In the genomic region with DNA sequence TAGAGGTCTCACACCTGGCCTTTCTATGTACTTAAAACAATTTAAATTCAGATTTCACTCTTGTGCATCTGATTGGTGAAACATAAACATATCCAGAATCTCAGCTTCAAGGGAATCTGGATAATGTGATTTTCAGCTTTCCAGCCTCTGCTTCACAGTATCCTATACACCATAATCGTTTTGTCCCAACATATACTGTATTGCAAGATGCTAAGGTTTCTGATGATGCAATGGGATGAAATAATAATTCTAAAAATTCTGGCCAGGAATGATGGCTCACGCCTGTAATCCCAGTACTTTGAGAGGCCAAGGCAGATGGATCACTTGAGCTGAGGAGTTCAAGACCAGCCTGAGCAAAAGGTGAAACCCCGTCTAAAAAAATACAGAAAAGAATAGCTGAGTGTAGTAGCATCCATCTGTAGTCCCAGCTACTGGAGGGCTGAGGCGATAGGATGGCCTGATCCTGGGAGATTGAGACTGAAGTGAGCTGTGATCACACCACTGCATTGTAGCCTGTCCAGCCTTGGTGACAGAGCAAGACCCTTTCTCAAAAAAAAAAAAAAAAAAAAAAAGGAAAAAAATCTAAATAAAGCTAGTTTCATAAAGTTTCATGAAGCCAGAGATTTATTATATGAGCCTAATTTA, we compare ENCODE assay signal across 2 cellular contexts.
TF ChIP-seq lines count a peak whose summit lies in the region.

No MANE protein-coding gene starts in this region.

TF ChIP-seq in HCT116, 20 proteins besides CTCF, POLR2A, EP300 and RAD21:
- TF ChIP-seq ELF1 (IDR thresholded peaks at IDR 0.05; ENCODE audit: borderline replicate concordance, low read depth) (no peak), CEBPB (IDR thresholded peaks at IDR 0.05; ENCODE audit: low read depth) (peak; percentile 53), SRF (IDR thresholded peaks at IDR 0.05; ENCODE audit: low read depth) (no peak), ZNF274 (IDR thresholded peaks at IDR 0.05; ENCODE audit: low read depth, low read length) (no peak), EGR1 (IDR thresholded peaks at IDR 0.05; ENCODE audit: low read depth) (no peak), POLR2AphosphoS5 (IDR thresholded peaks at IDR 0.05; ENCODE audit: low read depth, low read length) (no peak), FOSL1 (IDR thresholded peaks at IDR 0.05; ENCODE audit: low read depth) (no peak), YY1 (IDR thresholded peaks at IDR 0.05; ENCODE audit: extremely low read depth, insufficient replicate concordance, low read depth, low read length) (no peak)

TF ChIP-seq in WTC11, 78 proteins besides CTCF, POLR2A, EP300 and RAD21:
- TF ChIP-seq, protein P1, sequence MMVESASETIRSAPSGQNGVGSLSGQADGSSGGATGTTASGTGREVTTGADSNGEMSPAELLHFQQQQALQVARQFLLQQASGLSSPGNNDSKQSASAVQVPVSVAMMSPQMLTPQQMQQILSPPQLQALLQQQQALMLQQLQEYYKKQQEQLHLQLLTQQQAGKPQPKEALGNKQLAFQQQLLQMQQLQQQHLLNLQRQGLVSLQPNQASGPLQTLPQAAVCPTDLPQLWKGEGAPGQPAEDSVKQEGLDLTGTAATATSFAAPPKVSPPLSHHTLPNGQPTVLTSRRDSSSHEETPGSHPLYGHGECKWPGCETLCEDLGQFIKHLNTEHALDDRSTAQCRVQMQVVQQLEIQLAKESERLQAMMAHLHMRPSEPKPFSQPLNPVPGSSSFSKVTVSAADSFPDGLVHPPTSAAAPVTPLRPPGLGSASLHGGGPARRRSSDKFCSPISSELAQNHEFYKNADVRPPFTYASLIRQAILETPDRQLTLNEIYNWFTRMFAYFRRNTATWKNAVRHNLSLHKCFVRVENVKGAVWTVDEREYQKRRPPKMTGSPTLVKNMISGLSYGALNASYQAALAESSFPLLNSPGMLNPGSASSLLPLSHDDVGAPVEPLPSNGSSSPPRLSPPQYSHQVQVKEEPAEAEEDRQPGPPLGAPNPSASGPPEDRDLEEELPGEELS (CRISPR knock-in tag; IDR thresholded peaks at IDR 0.05), result no peak
- TF ChIP-seq, protein P2, sequence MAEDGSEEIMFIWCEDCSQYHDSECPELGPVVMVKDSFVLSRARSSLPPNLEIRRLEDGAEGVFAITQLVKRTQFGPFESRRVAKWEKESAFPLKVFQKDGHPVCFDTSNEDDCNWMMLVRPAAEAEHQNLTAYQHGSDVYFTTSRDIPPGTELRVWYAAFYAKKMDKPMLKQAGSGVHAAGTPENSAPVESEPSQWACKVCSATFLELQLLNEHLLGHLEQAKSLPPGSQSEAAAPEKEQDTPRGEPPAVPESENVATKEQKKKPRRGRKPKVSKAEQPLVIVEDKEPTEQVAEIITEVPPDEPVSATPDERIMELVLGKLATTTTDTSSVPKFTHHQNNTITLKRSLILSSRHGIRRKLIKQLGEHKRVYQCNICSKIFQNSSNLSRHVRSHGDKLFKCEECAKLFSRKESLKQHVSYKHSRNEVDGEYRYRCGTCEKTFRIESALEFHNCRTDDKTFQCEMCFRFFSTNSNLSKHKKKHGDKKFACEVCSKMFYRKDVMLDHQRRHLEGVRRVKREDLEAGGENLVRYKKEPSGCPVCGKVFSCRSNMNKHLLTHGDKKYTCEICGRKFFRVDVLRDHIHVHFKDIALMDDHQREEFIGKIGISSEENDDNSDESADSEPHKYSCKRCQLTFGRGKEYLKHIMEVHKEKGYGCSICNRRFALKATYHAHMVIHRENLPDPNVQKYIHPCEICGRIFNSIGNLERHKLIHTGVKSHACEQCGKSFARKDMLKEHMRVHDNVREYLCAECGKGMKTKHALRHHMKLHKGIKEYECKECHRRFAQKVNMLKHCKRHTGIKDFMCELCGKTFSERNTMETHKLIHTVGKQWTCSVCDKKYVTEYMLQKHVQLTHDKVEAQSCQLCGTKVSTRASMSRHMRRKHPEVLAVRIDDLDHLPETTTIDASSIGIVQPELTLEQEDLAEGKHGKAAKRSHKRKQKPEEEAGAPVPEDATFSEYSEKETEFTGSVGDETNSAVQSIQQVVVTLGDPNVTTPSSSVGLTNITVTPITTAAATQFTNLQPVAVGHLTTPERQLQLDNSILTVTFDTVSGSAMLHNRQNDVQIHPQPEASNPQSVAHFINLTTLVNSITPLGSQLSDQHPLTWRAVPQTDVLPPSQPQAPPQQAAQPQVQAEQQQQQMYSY (CRISPR knock-in tag; IDR thresholded peaks at IDR 0.05), result no peak
- TF ChIP-seq, protein P3, sequence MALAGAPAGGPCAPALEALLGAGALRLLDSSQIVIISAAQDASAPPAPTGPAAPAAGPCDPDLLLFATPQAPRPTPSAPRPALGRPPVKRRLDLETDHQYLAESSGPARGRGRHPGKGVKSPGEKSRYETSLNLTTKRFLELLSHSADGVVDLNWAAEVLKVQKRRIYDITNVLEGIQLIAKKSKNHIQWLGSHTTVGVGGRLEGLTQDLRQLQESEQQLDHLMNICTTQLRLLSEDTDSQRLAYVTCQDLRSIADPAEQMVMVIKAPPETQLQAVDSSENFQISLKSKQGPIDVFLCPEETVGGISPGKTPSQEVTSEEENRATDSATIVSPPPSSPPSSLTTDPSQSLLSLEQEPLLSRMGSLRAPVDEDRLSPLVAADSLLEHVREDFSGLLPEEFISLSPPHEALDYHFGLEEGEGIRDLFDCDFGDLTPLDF (CRISPR knock-in tag; IDR thresholded peaks at IDR 0.05), result no peak
- TF ChIP-seq, protein P4, sequence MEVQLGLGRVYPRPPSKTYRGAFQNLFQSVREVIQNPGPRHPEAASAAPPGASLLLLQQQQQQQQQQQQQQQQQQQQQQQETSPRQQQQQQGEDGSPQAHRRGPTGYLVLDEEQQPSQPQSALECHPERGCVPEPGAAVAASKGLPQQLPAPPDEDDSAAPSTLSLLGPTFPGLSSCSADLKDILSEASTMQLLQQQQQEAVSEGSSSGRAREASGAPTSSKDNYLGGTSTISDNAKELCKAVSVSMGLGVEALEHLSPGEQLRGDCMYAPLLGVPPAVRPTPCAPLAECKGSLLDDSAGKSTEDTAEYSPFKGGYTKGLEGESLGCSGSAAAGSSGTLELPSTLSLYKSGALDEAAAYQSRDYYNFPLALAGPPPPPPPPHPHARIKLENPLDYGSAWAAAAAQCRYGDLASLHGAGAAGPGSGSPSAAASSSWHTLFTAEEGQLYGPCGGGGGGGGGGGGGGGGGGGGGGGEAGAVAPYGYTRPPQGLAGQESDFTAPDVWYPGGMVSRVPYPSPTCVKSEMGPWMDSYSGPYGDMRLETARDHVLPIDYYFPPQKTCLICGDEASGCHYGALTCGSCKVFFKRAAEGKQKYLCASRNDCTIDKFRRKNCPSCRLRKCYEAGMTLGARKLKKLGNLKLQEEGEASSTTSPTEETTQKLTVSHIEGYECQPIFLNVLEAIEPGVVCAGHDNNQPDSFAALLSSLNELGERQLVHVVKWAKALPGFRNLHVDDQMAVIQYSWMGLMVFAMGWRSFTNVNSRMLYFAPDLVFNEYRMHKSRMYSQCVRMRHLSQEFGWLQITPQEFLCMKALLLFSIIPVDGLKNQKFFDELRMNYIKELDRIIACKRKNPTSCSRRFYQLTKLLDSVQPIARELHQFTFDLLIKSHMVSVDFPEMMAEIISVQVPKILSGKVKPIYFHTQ (CRISPR knock-in tag; IDR thresholded peaks at IDR 0.05), result no peak
- TF ChIP-seq, protein P5, sequence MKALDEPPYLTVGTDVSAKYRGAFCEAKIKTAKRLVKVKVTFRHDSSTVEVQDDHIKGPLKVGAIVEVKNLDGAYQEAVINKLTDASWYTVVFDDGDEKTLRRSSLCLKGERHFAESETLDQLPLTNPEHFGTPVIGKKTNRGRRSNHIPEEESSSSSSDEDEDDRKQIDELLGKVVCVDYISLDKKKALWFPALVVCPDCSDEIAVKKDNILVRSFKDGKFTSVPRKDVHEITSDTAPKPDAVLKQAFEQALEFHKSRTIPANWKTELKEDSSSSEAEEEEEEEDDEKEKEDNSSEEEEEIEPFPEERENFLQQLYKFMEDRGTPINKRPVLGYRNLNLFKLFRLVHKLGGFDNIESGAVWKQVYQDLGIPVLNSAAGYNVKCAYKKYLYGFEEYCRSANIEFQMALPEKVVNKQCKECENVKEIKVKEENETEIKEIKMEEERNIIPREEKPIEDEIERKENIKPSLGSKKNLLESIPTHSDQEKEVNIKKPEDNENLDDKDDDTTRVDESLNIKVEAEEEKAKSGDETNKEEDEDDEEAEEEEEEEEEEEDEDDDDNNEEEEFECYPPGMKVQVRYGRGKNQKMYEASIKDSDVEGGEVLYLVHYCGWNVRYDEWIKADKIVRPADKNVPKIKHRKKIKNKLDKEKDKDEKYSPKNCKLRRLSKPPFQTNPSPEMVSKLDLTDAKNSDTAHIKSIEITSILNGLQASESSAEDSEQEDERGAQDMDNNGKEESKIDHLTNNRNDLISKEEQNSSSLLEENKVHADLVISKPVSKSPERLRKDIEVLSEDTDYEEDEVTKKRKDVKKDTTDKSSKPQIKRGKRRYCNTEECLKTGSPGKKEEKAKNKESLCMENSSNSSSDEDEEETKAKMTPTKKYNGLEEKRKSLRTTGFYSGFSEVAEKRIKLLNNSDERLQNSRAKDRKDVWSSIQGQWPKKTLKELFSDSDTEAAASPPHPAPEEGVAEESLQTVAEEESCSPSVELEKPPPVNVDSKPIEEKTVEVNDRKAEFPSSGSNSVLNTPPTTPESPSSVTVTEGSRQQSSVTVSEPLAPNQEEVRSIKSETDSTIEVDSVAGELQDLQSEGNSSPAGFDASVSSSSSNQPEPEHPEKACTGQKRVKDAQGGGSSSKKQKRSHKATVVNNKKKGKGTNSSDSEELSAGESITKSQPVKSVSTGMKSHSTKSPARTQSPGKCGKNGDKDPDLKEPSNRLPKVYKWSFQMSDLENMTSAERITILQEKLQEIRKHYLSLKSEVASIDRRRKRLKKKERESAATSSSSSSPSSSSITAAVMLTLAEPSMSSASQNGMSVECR (CRISPR knock-in tag; IDR thresholded peaks at IDR 0.05; ENCODE audit: borderline replicate concordance), result no peak
- TF ChIP-seq RELA (CRISPR knock-in tag; IDR thresholded peaks at IDR 0.05; ENCODE audit: borderline replicate concordance), result no peak
- no peak for TF ChIP-seq FOXP1 (CRISPR knock-in tag; IDR thresholded peaks at IDR 0.05; ENCODE audit: borderline replicate concordance)
